In the genomic region with DNA sequence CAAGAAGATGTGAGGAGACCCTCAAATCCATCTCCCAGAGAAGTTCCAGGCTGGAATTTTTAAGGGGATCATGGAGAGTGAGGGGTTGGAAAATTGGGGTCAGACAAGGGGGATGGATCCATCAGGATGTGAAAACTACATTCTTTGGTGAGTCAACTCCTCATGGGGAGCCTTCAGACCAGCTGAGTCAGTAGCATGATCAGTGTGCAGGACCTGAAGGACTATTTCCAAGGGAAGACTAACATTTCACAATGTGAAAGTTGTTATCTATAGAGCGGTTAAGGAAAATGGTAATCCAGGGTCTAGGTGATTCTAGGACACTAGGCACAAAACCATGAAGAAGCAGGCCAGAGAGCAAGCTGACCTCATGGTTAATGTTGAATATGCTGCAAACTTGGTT, we compare ENCODE assay signal across 29 cellular contexts. TPM values are rescaled to one million over a fixed set of nuclear protein-coding genes. Genes with fewer than 3 reads are reported as not detected.
DNase-seq lines count a peak whose midpoint lies in the region; ATAC-seq and TF ChIP-seq lines count a peak whose summit lies in the region.
"Had no signal": no experiment of that assay in that cellular context is flagged by ENCODE, and none has a peak within 500 bp of the region (broad histone marks: within the 10 kb centered on the region; RNA-seq: fewer than 3 reads in every experiment).

No MANE protein-coding gene starts in this region.

- H2BK120ac ChIP-seq in mesenchymal stem cell (ENCODE audit: low read depth, low read length) = no peak overlapping the region

- H4K8ac ChIP-seq in mesenchymal stem cell (ENCODE audit: low read length) = no peak overlapping the region

- H3K9me2 ChIP-seq in PC-3 (replicated peaks; ENCODE audit: low read length) = no peaks in the 10 kb centered on the region

- ATAC-seq in PC-3 (no peak), HG03521 (IDR thresholded peaks at IDR 0.05; ENCODE audit: unreplicated experiment) (no peak), GM18498 (IDR thresholded peaks at IDR 0.05; ENCODE audit: unreplicated experiment) (no peak)
- ATAC-seq: HepG2, left lobe of liver had no signal

- WGBS in mesenchymal stem cell = 100% methylated on average over 1 of the region's 1 CpG

- intact Hi-C loops in PC-3 (cut with micrococcal nuclease) = no loop called here

- H3K4ac ChIP-seq in mesenchymal stem cell (ENCODE audit: low read depth in 1 of 2, low read length in 2 of 2) = no peak overlapping the region

- no peak for TF ChIP-seq CTCF in PC-3 (conservative IDR thresholded peaks at IDR 0.05; ENCODE audit: low read depth, low read length)
- no peak for TF ChIP-seq CTCF in epithelial cell of esophagus (IDR thresholded peaks at IDR 0.05; ENCODE audit: insufficient read depth, low read depth, low read length, missing control alignments)

- POLR2A ChIA-PET in PC-3 (lab: Charles Lee; ENCODE audit: unreplicated experiment) = no interaction called here

- H3K23ac ChIP-seq in mesenchymal stem cell (ENCODE audit: low read length in 2 of 2) = no peak overlapping the region

- H3K18ac ChIP-seq in mesenchymal stem cell (ENCODE audit: low read depth in 1 of 2, low read length in 2 of 2) = no peak overlapping the region

- H3K4me1 ChIP-seq in PC-3 (ENCODE audit: insufficient read depth, low read length) (peaks cover 17% of the 10 kb centered on the region), mesenchymal stem cell (ENCODE audit: control insufficient read depth, insufficient read depth, low read depth, low read length) (no peaks in the 10 kb centered on the region)
- H3K4me1 ChIP-seq: uterus had no signal

- peaks cover 4% of the 10 kb centered on the region for H3F3A ChIP-seq in PC-3 (ENCODE audit: low read length, unreplicated experiment)

- no peak overlapping the region for H2BK5ac ChIP-seq in mesenchymal stem cell (ENCODE audit: low read depth, low read length, poor library complexity, severe bottlenecking)

- DNase-seq in EL = peak; percentile 49
- peak; percentile 36 for DNase-seq in PC-3
- peak; percentile 62 for DNase-seq in epithelial cell of esophagus (ENCODE audit: low read depth)
- peak; percentile 47 for DNase-seq in mesenchymal stem cell
- DNase-seq in erythroblast (lab: John Stamatoyannopoulos, UW) = no peak
- DNase-seq in activated CD4-positive, alpha-beta T cell treated with anti-CD3 and anti-CD28 coated beads, Interleukin-2, amount 50 U/mL, for 1 hour = no peak
- DNase-seq: activated CD4-positive, alpha-beta T cell treated with anti-CD3 and anti-CD28 coated beads for 48 hours; activated naive CD4-positive, alpha-beta T cell; activated T-cell treated with anti-CD3 and anti-CD28 coated beads, Interleukin-2, amount 50 U/mL, for 48 hours; amniotic stem cell; caudate nucleus; CD4-positive, CD25-positive, alpha-beta regulatory T cell; NCI-H1092 treated with DMSO at 0.1 percent for 48 hours; NCI-H1930; NCI-H69; nucleus accumbens; retina; RPMI8226; stimulated activated CD4-positive, alpha-beta T cell treated with anti-CD3 and anti-CD28 coated beads, Interleukin-4, amount 100 ng/mL, for 1 hour; stimulated activated naive CD4-positive, alpha-beta T cell treated with Interleukin-2 at 50 U/mL for 16 hours; T-helper 2 cell; uterus had no signal

- no peak overlapping the region for H2BK12ac ChIP-seq in mesenchymal stem cell (ENCODE audit: low read length in 2 of 2)

- no peaks in the 10 kb centered on the region for H3K79me2 ChIP-seq in PC-3 (ENCODE audit: low read length)

- H2AFZ ChIP-seq in PC-3 (ENCODE audit: low read length) (no peak overlapping the region), mesenchymal stem cell (ENCODE audit: low read depth, low read length) (no peak overlapping the region)

- H3K9ac ChIP-seq in PC-3 (ENCODE audit: low read length) (no peak overlapping the region), mesenchymal stem cell (ENCODE audit: low read length) (no peak overlapping the region)

- no peaks in the 10 kb centered on the region for H4K20me1 ChIP-seq in PC-3 (ENCODE audit: low read length)

- H3K4me3 ChIP-seq in PC-3 (ENCODE audit: low read length) (no peak overlapping the region), epithelial cell of esophagus (ENCODE audit: low read length) (no peak overlapping the region), mesenchymal stem cell (ENCODE audit: insufficient read depth in 1 of 2, low read depth in 1 of 2, low read length in 2 of 2) (no peak overlapping the region)
- H3K4me3 ChIP-seq: SK-N-MC, thoracic aorta, uterus had no signal

- no peaks in the 10 kb centered on the region for H3K9me3 ChIP-seq in PC-3 (ENCODE audit: low read length)
- no peaks in the 10 kb centered on the region for H3K9me3 ChIP-seq in mesenchymal stem cell (ENCODE audit: control insufficient read depth, low read length)
- H3K9me3 ChIP-seq: thoracic aorta, uterus had no signal

- no peak overlapping the region for H4K91ac ChIP-seq in mesenchymal stem cell (ENCODE audit: low read length)

- H2BK15ac ChIP-seq in mesenchymal stem cell (ENCODE audit: low read depth, poor library complexity, severe bottlenecking) = no peak overlapping the region

- no peaks in the 10 kb centered on the region for H3K79me1 ChIP-seq in mesenchymal stem cell (replicated peaks; ENCODE audit: low read length, poor library complexity, severe bottlenecking)

- H3K36me3 ChIP-seq in PC-3 (ENCODE audit: low read depth, low read length) = no peaks in the 10 kb centered on the region
- H3K36me3 ChIP-seq in mesenchymal stem cell (ENCODE audit: control insufficient read depth in 1 of 2, insufficient read depth in 2 of 2, low read depth in 1 of 2, low read length in 2 of 2) = peaks cover 3 to 14% of the 10 kb centered on the region in 2 experiments
- H3K36me3 ChIP-seq: uterus had no signal

- H3K27me3 ChIP-seq in PC-3 (ENCODE audit: low read length) = no peaks in the 10 kb centered on the region
- H3K27me3 ChIP-seq in mesenchymal stem cell (ENCODE audit: control insufficient read depth in 1 of 2, insufficient read depth in 1 of 2, low read length in 2 of 2) = no peaks in the 10 kb centered on the region
- H3K27me3 ChIP-seq: uterus had no signal

- H3K27ac ChIP-seq in PC-3 (ENCODE audit: low read length) (no peak overlapping the region), mesenchymal stem cell (ENCODE audit: low read length, poor library complexity, severe bottlenecking) (no peak overlapping the region)
- H3K27ac ChIP-seq: SK-N-MC, thoracic aorta, uterus, VCaP had no signal

- H3K4me2 ChIP-seq in PC-3 (ENCODE audit: low read length) (no peak overlapping the region), mesenchymal stem cell (ENCODE audit: low read length, poor library complexity, severe bottlenecking) (no peak overlapping the region)

- H3K14ac ChIP-seq in mesenchymal stem cell (ENCODE audit: low read length in 2 of 2) = no peak overlapping the region

- BruUV-seq in PC-3 (replicated peaks; lab: Mats Ljungman, UMichigan) = no TSS peak

- TF ChIP-seq POLR2A in erythroblast (IDR thresholded peaks at IDR 0.05; ENCODE audit: low read length) = no peak

- H2AK5ac ChIP-seq in mesenchymal stem cell (ENCODE audit: low read length, severe bottlenecking) = no peak overlapping the region

- CTCF ChIA-PET in PC-3 (lab: Charles Lee) = no interaction called here

RNA-seq across cellular contexts. Expression of gene CEP135, which starts 38.6 kb away (rescaled TPM):
- total RNA-seq in PC-3 (2014; rRNA removed) = 14.8 and 19.1 TPM in 2 replicates
- polyA plus RNA-seq in mesenchymal stem cell (2013, experiment 1 of 2) = 4.5 TPM
- 4.3 TPM for polyA plus RNA-seq in mesenchymal stem cell (2013, experiment 2 of 2)

RNA-seq across cellular contexts. Expression of gene EXOC1, which starts 56.7 kb away (rescaled TPM):
- total RNA-seq in PC-3 (2014; rRNA removed) = 23.7 and 37.4 TPM in 2 replicates
- polyA plus RNA-seq in mesenchymal stem cell (2013, experiment 1 of 2) = 26.6 TPM
- 27.0 TPM for polyA plus RNA-seq in mesenchymal stem cell (2013, experiment 2 of 2)

Comparison
In these comparisons a context has a peak if more than half of its experiments do, and no peak if none do; other contexts are left out.
1. DNase-seq: peak in EL (single experiment), PC-3 (single experiment), epithelial cell of esophagus (single experiment) and mesenchymal stem cell (single experiment); none in erythroblast (0 of 2) and activated CD4-positive, alpha-beta T cell treated with anti-CD3 and anti-CD28 coated beads, Interleukin-2, amount 50 U/mL, for 1 hour (single experiment).